ENCODE assay signal across 8 cellular contexts in the genomic region with DNA sequence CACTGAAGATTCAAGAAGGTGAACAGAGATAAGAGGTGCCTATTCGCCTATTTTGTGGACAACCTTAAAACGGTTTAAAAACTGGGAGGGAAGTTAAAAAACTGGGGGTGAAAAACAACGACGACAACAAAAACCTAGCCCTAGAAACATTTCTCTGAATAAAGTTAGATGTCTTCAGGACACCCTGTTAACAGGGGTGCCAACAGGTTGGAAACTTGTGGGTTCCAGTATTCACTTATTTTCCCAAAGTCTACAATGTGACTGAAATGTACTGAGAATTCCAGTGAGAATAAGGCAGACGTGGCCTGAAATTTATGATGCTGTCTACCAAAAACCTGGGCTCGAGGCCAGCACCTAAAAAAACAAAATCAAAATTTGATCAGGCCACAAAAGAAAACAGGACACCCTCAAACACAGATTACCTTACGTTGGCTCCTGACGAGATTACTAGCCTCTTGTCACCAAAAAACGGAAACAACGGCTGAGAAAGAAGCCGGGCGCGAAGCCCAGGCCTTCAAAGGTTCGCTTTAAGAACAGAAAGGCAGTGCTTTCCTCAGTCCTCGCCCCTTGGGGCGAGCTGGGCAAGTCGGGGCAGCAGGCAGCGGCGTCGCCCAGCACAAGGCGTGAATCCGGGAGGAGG. TPM values are rescaled to one million over a fixed set of nuclear protein-coding genes. Genes with fewer than 3 reads are reported as not detected.
DNase-seq lines count a peak whose midpoint lies in the region; ATAC-seq, FAIRE-seq and TF ChIP-seq lines count a peak whose summit lies in the region.

No MANE protein-coding gene starts in this region.

- H3K4me3 ChIP-seq in AG04449 (ENCODE audit: low read depth, low read length) = peak overlapping the region; percentile 94
- peak overlapping the region; percentile 52 to 93 (median 74) for H3K4me3 ChIP-seq in keratinocyte (ENCODE audit: control insufficient read depth in 2 of 3, extremely low read depth in 1 of 3, insufficient read depth in 2 of 3, low read depth in 1 of 3, low read length in 3 of 3)
- H3K4me3 ChIP-seq in testis = peak overlapping the region; percentile 70 to 78

- no peak for DNase-seq in AG04449 (ENCODE audit: low read depth, low spot score)
- no peak for DNase-seq in keratinocyte (ENCODE audit: low read depth, low spot score)
- DNase-seq in testis = no peak
- no peak for DNase-seq in NCI-H2227 (lab: John Stamatoyannopoulos, UW; ENCODE audit: unreplicated experiment)
- no peak for DNase-seq in C1 segment of cervical spinal cord (lab: John Stamatoyannopoulos, UW)

- ATAC-seq in GM19328 (IDR thresholded peaks at IDR 0.05; ENCODE audit: unreplicated experiment) = peak; percentile 40
- ATAC-seq in HG03354 (IDR thresholded peaks at IDR 0.05; ENCODE audit: poor library complexity, severe bottlenecking, unreplicated experiment) = peak; percentile 41

- FAIRE-seq in keratinocyte (lab: Jason Lieb, UNC) = peak; percentile 49

- 1 to 2% (median 1%) methylated on average over 22 of the region's 22 CpGs for WGBS in adipose tissue, 3 donors
- WGBS in testis, 2 donors = 1% methylated on average over 10 to 22 of the region's 22 CpGs

- H3K4me2 ChIP-seq in keratinocyte (ENCODE audit: control insufficient read depth, extremely low read depth, insufficient read depth, low read depth, low read length) = peak overlapping the region; percentile 99

- POLR2A ChIA-PET in AG04449 (lab: Yijun Ruan, JAX) = interaction anchor here (0.6 to 1.2 kb wide), 11 partner anchors 8 to 542 kb away, joined by 3 to 6 read pairs (median 3); a partner anchor contains a TSS

- H2AFZ ChIP-seq in keratinocyte (ENCODE audit: control insufficient read depth, low read length) = peak overlapping the region; percentile 45

- intact Hi-C loops in testis (cut with DNase I; ENCODE audit: low total_unique reads) = no loop called here

- H3K27ac ChIP-seq in adipose tissue (ENCODE audit: low read depth, low read length) = peak overlapping the region; percentile 99
- H3K27ac ChIP-seq in keratinocyte (ENCODE audit: control insufficient read depth, insufficient read depth, low read length) = peak overlapping the region; percentile 96
- peak overlapping the region; percentile 96 to 99 for H3K27ac ChIP-seq in testis

- H3K27me3 ChIP-seq in keratinocyte (ENCODE audit: control insufficient read depth, extremely low read depth, insufficient read depth, low read length) = no peaks in the 10 kb centered on the region
- no peaks in the 10 kb centered on the region for H3K27me3 ChIP-seq in testis

- TF ChIP-seq CTCF in AG04449 (IDR thresholded peaks at IDR 0.05; ENCODE audit: insufficient read depth, low read length, missing control alignments) (no peak), keratinocyte (optimal IDR thresholded peaks at IDR 0.05 in 1 of 3, IDR thresholded peaks at IDR 0.05 in 1 of 3, conservative IDR thresholded peaks at IDR 0.05 in 1 of 3; ENCODE audit: extremely low read depth in 1 of 3, insufficient read depth in 2 of 3, low read length in 3 of 3) (no peak), testis (IDR thresholded peaks at IDR 0.05) (no peak)

- H3K9ac ChIP-seq in keratinocyte (ENCODE audit: control insufficient read depth, extremely low read depth, insufficient read depth, low read length) = peak overlapping the region; percentile 94

- CTCF ChIA-PET in AG04449 (lab: Yijun Ruan, JAX) = interaction anchor here (1.9 to 13.3 kb wide), 2 partner anchors 7 to 534 kb away, joined by 9 to 369 read pairs; no protein-coding TSS in a partner anchor

- dilution Hi-C loops in keratinocyte (cut with MboI; ENCODE audit: extremely low pct_ligation_motif_present, low sequenced_read_pairs) = no loop called here

- no peaks in the 10 kb centered on the region for H3K9me1 ChIP-seq in keratinocyte (ENCODE audit: control insufficient read depth, extremely low read depth, insufficient read depth, low read length)

- H3K36me3 ChIP-seq in keratinocyte (ENCODE audit: control insufficient read depth in 2 of 2, extremely low read depth in 1 of 2, insufficient read depth in 2 of 2, low read length in 2 of 2) = no peaks in the 10 kb centered on the region
- H3K36me3 ChIP-seq in testis (ENCODE audit: low read depth, missing control alignments) = no peaks in the 10 kb centered on the region

- H3K79me2 ChIP-seq in keratinocyte (ENCODE audit: control insufficient read depth, insufficient read depth, low read length) = peaks cover 37% of the 10 kb centered on the region

- no peaks in the 10 kb centered on the region for H4K20me1 ChIP-seq in keratinocyte (ENCODE audit: control insufficient read depth, extremely low read depth, insufficient read depth, low read length)

- H3K4me1 ChIP-seq in keratinocyte (ENCODE audit: control insufficient read depth, extremely low read depth, insufficient read depth, low read length) (peaks cover 12% of the 10 kb centered on the region), testis (peaks cover 4% of the 10 kb centered on the region)

- H3K9me3 ChIP-seq in keratinocyte (ENCODE audit: control insufficient read depth, low read depth, low read length) (no peaks in the 10 kb centered on the region), testis (no peaks in the 10 kb centered on the region)

- no peak for TF ChIP-seq POLR2A in testis (IDR thresholded peaks at IDR 0.05)

RNA-seq across cellular contexts. Expression of a gene that starts 0.9 kb away (rescaled TPM):
- polyA plus RNA-seq in adipose tissue (10 to 100 TPM; 23.4 to 56.7 (median 27.8) TPM), keratinocyte (28.5 to 46.9 TPM (median 31.3 TPM) in 3 replicates), testis (ENCODE audit: insufficient read depth, low read depth, low replicate concordance) (162 TPM)
- polyA plus RNA-seq in keratinocyte (2011; ENCODE audit: low read depth) = 138 TPM
- 26.9 and 39.4 TPM in 2 replicates for polyA plus RNA-seq in keratinocyte (2011; cell fraction: cytosol; rRNA removed)
- polyA plus RNA-seq in keratinocyte (2011; cell fraction: nucleus; rRNA removed) = 14.0 and 21.5 TPM in 2 replicates
- polyA plus RNA-seq in keratinocyte (2012; ENCODE audit: low replicate concordance) = 24.9 and 36.0 TPM in 2 replicates
- polyA minus RNA-seq in keratinocyte = 7.1 to 23.1 TPM (median 18.7 TPM) in 3 replicates
- polyA minus RNA-seq in keratinocyte (2011; cell fraction: cytosol; rRNA and poly(A)+ RNA removed) = 51.2 TPM
- polyA minus RNA-seq in keratinocyte (2011; cell fraction: nucleus; rRNA and poly(A)+ RNA removed) = 14.7 and 20.2 TPM in 2 replicates
- total RNA-seq in testis = 10 to 100 TPM; 67.4 to 78.3 TPM
